21 cellular contexts compared by ENCODE assay signal in genomic region chr1:231807498-231807897, GRCh38.
A peak's percentile ranks its signal among the peaks of the same experiment; 100 is the strongest.
DNase-seq lines count a peak whose midpoint lies in the region; ATAC-seq and TF ChIP-seq lines count a peak whose summit lies in the region.
"Had no signal": no experiment of that assay in that cellular context is flagged by ENCODE, and none has a peak within 500 bp of the region (broad histone marks: within the 10 kb centered on the region; RNA-seq: fewer than 3 reads in every experiment).

No MANE protein-coding gene starts in this region.

- TF ChIP-seq CTCF in osteocyte (IDR thresholded peaks at IDR 0.05): no peak

- no peak overlapping the region for H3K4me3 Mint-ChIP-seq in activated naive CD4-positive, alpha-beta T cell treated with anti-CD3 and anti-CD28 coated beads, Interleukin-2, amount 10 ng/mL, durations not matched to agents 7 days and 5 days
- H3K4me3 Mint-ChIP-seq in osteocyte (ENCODE audit: unreplicated experiment): no peak overlapping the region
- H3K4me3 Mint-ChIP-seq: activated B cell treated with CpG ODN at 0.5 μM for 24 hours; activated CD4-positive, alpha-beta memory T cell treated with anti-CD3 and anti-CD28 coated beads, Interleukin-2, amount 10 ng/mL, durations not matched to agents 7 days and 5 days; IgD-negative memory B cell; naive thymus-derived CD4-positive, alpha-beta T cell had no signal

- H3K27me3 Mint-ChIP-seq in activated naive CD4-positive, alpha-beta T cell treated with anti-CD3 and anti-CD28 coated beads, Interleukin-2, amount 10 ng/mL, durations not matched to agents 7 days and 5 days: no peaks in the 10 kb centered on the region
- H3K27me3 Mint-ChIP-seq in osteocyte (ENCODE audit: unreplicated experiment): no peaks in the 10 kb centered on the region
- H3K27me3 Mint-ChIP-seq: activated B cell treated with CpG ODN at 0.5 μM for 24 hours; activated CD4-positive, alpha-beta memory T cell treated with anti-CD3 and anti-CD28 coated beads, Interleukin-2, amount 10 ng/mL, durations not matched to agents 7 days and 5 days; IgD-negative memory B cell; naive thymus-derived CD4-positive, alpha-beta T cell had no signal

- no peak for DNase-seq in activated naive CD4-positive, alpha-beta T cell treated with anti-CD3 and anti-CD28 coated beads, Interleukin-2, amount 50 U/mL, for 72 hours (ENCODE audit: low spot score in 2 of 2)
- no peak for DNase-seq in activated naive CD4-positive, alpha-beta T cell treated with anti-CD3 and anti-CD28 coated beads, Interleukin-2, amount 10 ng/mL, durations not matched to agents 7 days and 5 days
- DNase-seq in NCI-H1105 treated with DMSO at 0.1 percent for 48 hours (lab: John Stamatoyannopoulos, UW) (peak; percentile 84), NCI-H524 treated with DMSO at 0.1 percent for 48 hours (lab: John Stamatoyannopoulos, UW) (peak; percentile 88), osteocyte (ENCODE audit: extremely low spot score, unreplicated experiment) (no peak), GM19238 (ENCODE audit: insufficient read length, low spot score) (no peak), NCI-H510A treated with DMSO at 0.1 percent for 48 hours (lab: John Stamatoyannopoulos, UW) (no peak)
- no peak for DNase-seq in activated effector memory CD4-positive, alpha-beta T cell treated with anti-CD3 and anti-CD28 coated beads, Interleukin-2, amount 50 U/mL, for 16 hours
- DNase-seq: ACHN; activated B cell treated with CpG ODN at 0.5 μM for 24 hours; activated CD4-positive, alpha-beta memory T cell treated with anti-CD3 and anti-CD28 coated beads, Interleukin-2, amount 10 ng/mL, durations not matched to agents 7 days and 5 days; activated gamma-delta T cell treated with Interleukin-2 at 50 U/mL for 16 hours; activated T-cell treated with anti-CD3 and anti-CD28 coated beads for 4 hours; cerebellar nuclear complex; effector memory CD4-positive, alpha-beta T cell; GDM1; kidney glomerular epithelial cell; MM.1S; naive thymus-derived CD4-positive, alpha-beta T cell; T-helper 9 cell had no signal

- CTCF ChIA-PET in activated naive CD4-positive, alpha-beta T cell treated with anti-CD3 and anti-CD28 coated beads, Interleukin-2, amount 10 ng/mL, durations not matched to agents 7 days and 5 days (lab: Charles Lee): interaction anchor here (1.1 to 3.3 kb wide), 3 partner anchors 15 to 51 kb away, joined by 3 to 18 read pairs (median 4); no protein-coding TSS in a partner anchor

- H3K36me3 Mint-ChIP-seq in activated naive CD4-positive, alpha-beta T cell treated with anti-CD3 and anti-CD28 coated beads, Interleukin-2, amount 50 U/mL, for 72 hours: no peaks in the 10 kb centered on the region
- H3K36me3 Mint-ChIP-seq in activated naive CD4-positive, alpha-beta T cell treated with anti-CD3 and anti-CD28 coated beads, Interleukin-2, amount 10 ng/mL, durations not matched to agents 7 days and 5 days: peaks cover 7% of the 10 kb centered on the region
- peaks cover 15% of the 10 kb centered on the region for H3K36me3 Mint-ChIP-seq in osteocyte (ENCODE audit: unreplicated experiment)

- H3K9me3 Mint-ChIP-seq in activated naive CD4-positive, alpha-beta T cell treated with anti-CD3 and anti-CD28 coated beads, Interleukin-2, amount 50 U/mL, for 72 hours: no peaks in the 10 kb centered on the region
- H3K9me3 Mint-ChIP-seq in activated naive CD4-positive, alpha-beta T cell treated with anti-CD3 and anti-CD28 coated beads, Interleukin-2, amount 10 ng/mL, durations not matched to agents 7 days and 5 days: no peaks in the 10 kb centered on the region
- H3K9me3 Mint-ChIP-seq in osteocyte (ENCODE audit: unreplicated experiment): peaks cover 2% of the 10 kb centered on the region
- H3K9me3 Mint-ChIP-seq: activated B cell treated with CpG ODN at 0.5 μM for 24 hours; activated CD4-positive, alpha-beta memory T cell treated with anti-CD3 and anti-CD28 coated beads, Interleukin-2, amount 10 ng/mL, durations not matched to agents 7 days and 5 days; IgD-negative memory B cell had no signal

- no peak for ATAC-seq in activated naive CD4-positive, alpha-beta T cell treated with anti-CD3 and anti-CD28 coated beads, Interleukin-2, amount 50 U/mL, for 72 hours

- peak overlapping the region; percentile 29 to 59 for H3K27ac Mint-ChIP-seq in activated naive CD4-positive, alpha-beta T cell treated with anti-CD3 and anti-CD28 coated beads, Interleukin-2, amount 50 U/mL, for 72 hours
- no peak overlapping the region for H3K27ac Mint-ChIP-seq in activated naive CD4-positive, alpha-beta T cell treated with anti-CD3 and anti-CD28 coated beads, Interleukin-2, amount 10 ng/mL, durations not matched to agents 7 days and 5 days
- H3K27ac Mint-ChIP-seq in osteocyte (ENCODE audit: unreplicated experiment): peak overlapping the region; percentile 34
- H3K27ac Mint-ChIP-seq: activated B cell treated with CpG ODN at 0.5 μM for 24 hours; activated CD4-positive, alpha-beta memory T cell treated with anti-CD3 and anti-CD28 coated beads, Interleukin-2, amount 10 ng/mL, durations not matched to agents 7 days and 5 days; IgD-negative memory B cell; naive thymus-derived CD4-positive, alpha-beta T cell had no signal

- H3K4me1 Mint-ChIP-seq in activated naive CD4-positive, alpha-beta T cell treated with anti-CD3 and anti-CD28 coated beads, Interleukin-2, amount 10 ng/mL, durations not matched to agents 7 days and 5 days: no peaks in the 10 kb centered on the region
- peaks cover 21% of the 10 kb centered on the region for H3K4me1 Mint-ChIP-seq in osteocyte (ENCODE audit: unreplicated experiment)
- H3K4me1 Mint-ChIP-seq: activated B cell treated with CpG ODN at 0.5 μM for 24 hours; activated CD4-positive, alpha-beta memory T cell treated with anti-CD3 and anti-CD28 coated beads, Interleukin-2, amount 10 ng/mL, durations not matched to agents 7 days and 5 days; IgD-negative memory B cell had no signal

Comparison
In these comparisons a context has a peak if more than half of its experiments do, and no peak if none do; other contexts are left out.
1. DNase-seq: peak in NCI-H1105 treated with DMSO at 0.1 percent for 48 hours (single experiment) and NCI-H524 treated with DMSO at 0.1 percent for 48 hours (single experiment); none in activated naive CD4-positive, alpha-beta T cell treated with anti-CD3 and anti-CD28 coated beads, Interleukin-2, amount 50 U/mL, for 72 hours (0 of 2), activated naive CD4-positive, alpha-beta T cell treated with anti-CD3 and anti-CD28 coated beads, Interleukin-2, amount 10 ng/mL, durations not matched to agents 7 days and 5 days (single experiment), osteocyte (single experiment), GM19238 (single experiment), activated effector memory CD4-positive, alpha-beta T cell treated with anti-CD3 and anti-CD28 coated beads, Interleukin-2, amount 50 U/mL, for 16 hours (single experiment) and NCI-H510A treated with DMSO at 0.1 percent for 48 hours (single experiment).